In genomic region chr2:66840321-66841014, GRCh38 we compare ENCODE assay signal across 18 cellular contexts.
DNase-seq lines count a peak whose midpoint lies in the region; ATAC-seq and TF ChIP-seq lines count a peak whose summit lies in the region.
"Had no signal": no experiment of that assay in that cellular context is flagged by ENCODE, and none has a peak within 500 bp of the region (broad histone marks: within the 10 kb centered on the region; RNA-seq: fewer than 3 reads in every experiment).

No MANE protein-coding gene starts in this region.

- DNase-seq in choroid plexus epithelial cell (ENCODE audit: low read depth) (peak; percentile 88), mesenchymal stem cell (no peak), type B pancreatic cell (ENCODE audit: extremely low spot score, unreplicated experiment) (no peak), mucosa of descending colon (no peak)
- DNase-seq in stimulated activated naive CD8-positive, alpha-beta T cell treated with anti-CD3 and anti-CD28 coated beads, Interleukin-15, Interleukin-2, amounts not matched to agents 100 U/mL and 50 U/mL, for 24 hours = no peak
- DNase-seq: activated CD8-positive, alpha-beta T cell treated with anti-CD3 and anti-CD28 coated beads for 36 hours; activated naive CD4-positive, alpha-beta T cell treated with anti-CD3 and anti-CD28 coated beads, Interleukin-2, amount 50 U/mL, for 16 hours; dermis blood vessel endothelial cell; glutamatergic neuron; NCI-H446; Peyer's patch; stimulated activated CD4-positive, alpha-beta T cell treated with anti-CD3 and anti-CD28 coated beads, Interleukin-4, amount 100 ng/mL, for 24 hours; stimulated activated naive CD4-positive, alpha-beta T cell had no signal

- no peak for ATAC-seq in stimulated activated naive CD8-positive, alpha-beta T cell treated with anti-CD3 and anti-CD28 coated beads, Interleukin-15, Interleukin-2, amounts not matched to agents 100 U/mL and 50 U/mL, for 24 hours
- ATAC-seq in HG02870 (IDR thresholded peaks at IDR 0.05; ENCODE audit: unreplicated experiment) = no peak
- ATAC-seq in HG03571 (IDR thresholded peaks at IDR 0.05; ENCODE audit: unreplicated experiment) = no peak
- no peak for ATAC-seq in mucosa of descending colon
- ATAC-seq: activated CD8-positive, alpha-beta T cell treated with anti-CD3 and anti-CD28 coated beads for 36 hours; left lobe of liver had no signal

- H3K4me2 ChIP-seq in mesenchymal stem cell (ENCODE audit: low read length, poor library complexity, severe bottlenecking) = no peak overlapping the region

- no peaks in the 10 kb centered on the region for H3K27me3 ChIP-seq in mesenchymal stem cell (ENCODE audit: control insufficient read depth in 1 of 2, insufficient read depth in 1 of 2, low read length in 2 of 2)
- H3K27me3 ChIP-seq: Peyer's patch had no signal

- H3K27ac Mint-ChIP-seq in type B pancreatic cell = peak overlapping the region; percentile 81
- H3K27ac Mint-ChIP-seq: activated CD8-positive, alpha-beta T cell treated with anti-CD3 and anti-CD28 coated beads for 36 hours had no signal

- H3K36me3 ChIP-seq in mesenchymal stem cell (ENCODE audit: control insufficient read depth in 1 of 2, insufficient read depth in 2 of 2, low read depth in 1 of 2, low read length in 2 of 2) (no peaks in the 10 kb centered on the region), mucosa of descending colon (ENCODE audit: low read depth) (no peaks in the 10 kb centered on the region)
- H3K36me3 ChIP-seq: Peyer's patch, prostate gland had no signal

- H4K91ac ChIP-seq in mesenchymal stem cell (ENCODE audit: low read length) = no peak overlapping the region

- no peaks in the 10 kb centered on the region for H3K27me3 Mint-ChIP-seq in type B pancreatic cell
- H3K27me3 Mint-ChIP-seq: activated CD8-positive, alpha-beta T cell treated with anti-CD3 and anti-CD28 coated beads for 36 hours had no signal

- WGBS in mesenchymal stem cell = 7% methylated on average over 2 of the region's 8 CpGs

- H3K4me1 ChIP-seq in mesenchymal stem cell (ENCODE audit: control insufficient read depth, insufficient read depth, low read depth, low read length) (peaks cover 1% of the 10 kb centered on the region), mucosa of descending colon (ENCODE audit: low read depth) (no peaks in the 10 kb centered on the region)
- H3K4me1 ChIP-seq: Peyer's patch had no signal

- H3K4me3 ChIP-seq in choroid plexus epithelial cell (ENCODE audit: low read depth, low read length) (peak overlapping the region; percentile 5), mesenchymal stem cell (ENCODE audit: insufficient read depth in 1 of 2, low read depth in 1 of 2, low read length in 2 of 2) (peak overlapping the region in 1 of 2 experiments; percentile 20), mucosa of descending colon (no peak overlapping the region)
- H3K4me3 ChIP-seq: Peyer's patch, prostate gland had no signal

- no peak overlapping the region for H4K8ac ChIP-seq in mesenchymal stem cell (ENCODE audit: low read length)

- intact Hi-C loops in mucosa of descending colon (cut with DNase I, micrococcal nuclease) = no loop called here

- no peak overlapping the region for H3K4me3 Mint-ChIP-seq in type B pancreatic cell
- H3K4me3 Mint-ChIP-seq: activated CD8-positive, alpha-beta T cell treated with anti-CD3 and anti-CD28 coated beads for 36 hours had no signal

- H3K23ac ChIP-seq in mesenchymal stem cell (ENCODE audit: low read length in 2 of 2) = no peak overlapping the region

- no peak overlapping the region for H3K4ac ChIP-seq in mesenchymal stem cell (ENCODE audit: low read depth in 1 of 2, low read length in 2 of 2)

- no peak for TF ChIP-seq RAD21 in Ishikawa (IDR thresholded peaks at IDR 0.05; ENCODE audit: low read depth)

- H2BK15ac ChIP-seq in mesenchymal stem cell (ENCODE audit: low read depth, poor library complexity, severe bottlenecking) = no peak overlapping the region

- peaks cover 15% of the 10 kb centered on the region for H3K9me3 Mint-ChIP-seq in type B pancreatic cell

- TF ChIP-seq EP300 in Ishikawa (IDR thresholded peaks at IDR 0.05; ENCODE audit: borderline replicate concordance) = no peak

- H3K9me3 ChIP-seq in mesenchymal stem cell (ENCODE audit: control insufficient read depth, low read length) = no peaks in the 10 kb centered on the region
- no peaks in the 10 kb centered on the region for H3K9me3 ChIP-seq in mucosa of descending colon
- H3K9me3 ChIP-seq: Peyer's patch, prostate gland had no signal

- H3K9ac ChIP-seq in mesenchymal stem cell (ENCODE audit: low read length) = peak overlapping the region; percentile 66

- no peak overlapping the region for H2BK12ac ChIP-seq in mesenchymal stem cell (ENCODE audit: low read length in 2 of 2)

- peaks cover 4% of the 10 kb centered on the region for H3K36me3 Mint-ChIP-seq in type B pancreatic cell

- H2BK120ac ChIP-seq in mesenchymal stem cell (ENCODE audit: low read depth, low read length) = no peak overlapping the region

- peak overlapping the region; percentile 79 for H2BK5ac ChIP-seq in mesenchymal stem cell (ENCODE audit: low read depth, low read length, poor library complexity, severe bottlenecking)

- H3K79me1 ChIP-seq in mesenchymal stem cell (replicated peaks; ENCODE audit: low read length, poor library complexity, severe bottlenecking) = no peaks in the 10 kb centered on the region

- TF ChIP-seq CTCF in choroid plexus epithelial cell (conservative IDR thresholded peaks at IDR 0.05; ENCODE audit: low read depth, low read length) = no peak
- no peak for TF ChIP-seq CTCF in type B pancreatic cell (conservative IDR thresholded peaks at IDR 0.05)
- no peak for TF ChIP-seq CTCF in mucosa of descending colon (IDR thresholded peaks at IDR 0.05)

- H3K27ac ChIP-seq in mesenchymal stem cell (ENCODE audit: low read length, poor library complexity, severe bottlenecking) = peak overlapping the region; percentile 99

- H2AK5ac ChIP-seq in mesenchymal stem cell (ENCODE audit: low read length, severe bottlenecking) = no peak overlapping the region

- no peak overlapping the region for H2AFZ ChIP-seq in mesenchymal stem cell (ENCODE audit: low read depth, low read length)

- peaks cover 29% of the 10 kb centered on the region for H3K4me1 Mint-ChIP-seq in type B pancreatic cell (ENCODE audit: unreplicated experiment)

- H3K18ac ChIP-seq in mesenchymal stem cell (ENCODE audit: low read depth in 1 of 2, low read length in 2 of 2) = peak overlapping the region; percentile 24 to 62

- no peak overlapping the region for H3K14ac ChIP-seq in mesenchymal stem cell (ENCODE audit: low read length in 2 of 2)

TF ChIP-seq in Ishikawa, 13 proteins besides CTCF, POLR2A, EP300 and RAD21:
- TF ChIP-seq CEBPB (IDR thresholded peaks at IDR 0.05) (peak; percentile 76), ZBTB7A (IDR thresholded peaks at IDR 0.05; ENCODE audit: low read depth) (no peak)
TF ChIP-seq in Ishikawa: peak in this region for 1.
